ENCODE assay signal across 27 cellular contexts in genomic region chr13:111325941-111326620, GRCh38. TPM values are rescaled to one million over a fixed set of nuclear protein-coding genes. Genes with fewer than 3 reads are reported as not detected.
DNase-seq lines count a peak whose midpoint lies in the region; ATAC-seq and TF ChIP-seq lines count a peak whose summit lies in the region.
"Had no signal": no experiment of that assay in that cellular context is flagged by ENCODE, and none has a peak within 500 bp of the region (broad histone marks: within the 10 kb centered on the region; RNA-seq: fewer than 3 reads in every experiment).

No MANE protein-coding gene starts in this region.

- TF ChIP-seq RAD21 in SK-N-SH (IDR thresholded peaks at IDR 0.05; ENCODE audit: low read length) (no peak), IMR-90 (IDR thresholded peaks at IDR 0.05; ENCODE audit: low read length) (no peak)

- no peak overlapping the region for H2BK5ac ChIP-seq in IMR-90 (ENCODE audit: low read depth, low read length, poor library complexity, severe bottlenecking)

- no peak overlapping the region for H3K4ac ChIP-seq in IMR-90 (ENCODE audit: low read depth, low read length)

- TF ChIP-seq EP300 in SK-N-SH (IDR thresholded peaks at IDR 0.05; ENCODE audit: borderline replicate concordance in 1 of 2, low read depth in 1 of 2, low read length in 1 of 2), result no peak

- no peak overlapping the region for H4K5ac ChIP-seq in IMR-90 (ENCODE audit: low read depth, low read length)

- H3K4me2 ChIP-seq in SK-N-SH (no peak overlapping the region), IMR-90 (ENCODE audit: low read depth, low read length) (no peak overlapping the region)
- H3K4me2 ChIP-seq: PC-9 had no signal

- no peak overlapping the region for H2AK9ac ChIP-seq in IMR-90 (replicated peaks; ENCODE audit: low read depth, low read length, poor library complexity)

- H3K4me3 ChIP-seq in SK-N-SH (ENCODE audit: low read depth in 2 of 2, low read length in 1 of 2), result no peak overlapping the region; a peak in 1 of 4 replicates
- H3K4me3 ChIP-seq in IMR-90 (ENCODE audit: insufficient read depth, low read depth, low read length), result no peak overlapping the region
- H3K4me3 ChIP-seq in right lobe of liver, result no peak overlapping the region
- H3K4me3 ChIP-seq: BLaER1, GM12878, GM23248, HAP-1, PC-9 had no signal

- no peak overlapping the region for H3K18ac ChIP-seq in IMR-90 (ENCODE audit: low read depth, low read length)

- no peaks in the 10 kb centered on the region for H3K9me3 ChIP-seq in SK-N-SH
- H3K9me3 ChIP-seq in IMR-90 (ENCODE audit: control insufficient read depth, insufficient read depth, low read length), result no peaks in the 10 kb centered on the region
- H3K9me3 ChIP-seq in right lobe of liver, result no peaks in the 10 kb centered on the region
- H3K9me3 ChIP-seq: BLaER1, HAP-1 had no signal

- no peak overlapping the region for H3K56ac ChIP-seq in IMR-90 (ENCODE audit: extremely low read depth, insufficient read depth, low read length)

- H3K27ac ChIP-seq in SK-N-SH (ENCODE audit: low read depth in 2 of 2, low read length in 1 of 2) (no peak overlapping the region), IMR-90 (ENCODE audit: insufficient read depth, low read length) (no peak overlapping the region), right lobe of liver (no peak overlapping the region)
- H3K27ac ChIP-seq: 22Rv1, BLaER1, GM23248, HL-60, PC-9 had no signal

- H2BK15ac ChIP-seq in IMR-90 (ENCODE audit: low read depth, low read length), result no peak overlapping the region

- H3K14ac ChIP-seq in IMR-90 (replicated peaks; ENCODE audit: low read depth, low read length), result no peak overlapping the region

- peaks cover 72% of the 10 kb centered on the region for H3K27me3 ChIP-seq in SK-N-SH (ENCODE audit: insufficient read depth)
- peaks cover 6% of the 10 kb centered on the region; the same call in 1 of the 2 replicates for H3K27me3 ChIP-seq in IMR-90 (ENCODE audit: control insufficient read depth, insufficient read depth, low read length)
- H3K27me3 ChIP-seq in right lobe of liver, result no peaks in the 10 kb centered on the region
- H3K27me3 ChIP-seq: BLaER1 had no signal

- H2AFZ ChIP-seq in SK-N-SH (ENCODE audit: low read depth) (no peak overlapping the region), IMR-90 (replicated peaks; ENCODE audit: low read length, poor library complexity) (peak overlapping the region; percentile 43)
- H2AFZ ChIP-seq: GM23248, PC-9 had no signal

- H3K23ac ChIP-seq in IMR-90 (ENCODE audit: low read depth, low read length), result no peak overlapping the region

- no peaks in the 10 kb centered on the region for H3K79me1 ChIP-seq in IMR-90 (ENCODE audit: low read depth in 1 of 2, low read length in 2 of 2)

- H4K20me1 ChIP-seq in SK-N-SH (ENCODE audit: insufficient read depth) (no peaks in the 10 kb centered on the region), IMR-90 (ENCODE audit: insufficient read depth, low read length) (no peaks in the 10 kb centered on the region)
- H4K20me1 ChIP-seq: BLaER1 had no signal

- peaks cover 0 to 23% of the 10 kb centered on the region in 2 experiments; a peak in 1 of 4 replicates for H3K4me1 ChIP-seq in SK-N-SH (ENCODE audit: control insufficient read depth in 1 of 2, insufficient read depth in 2 of 2, low read depth in 1 of 2, low read length in 1 of 2)
- H3K4me1 ChIP-seq in IMR-90 (ENCODE audit: control insufficient read depth, insufficient read depth, low read length), result no peaks in the 10 kb centered on the region
- no peaks in the 10 kb centered on the region for H3K4me1 ChIP-seq in right lobe of liver
- H3K4me1 ChIP-seq: HAP-1 had no signal

- BruUV-seq in IMR-90 (replicated peaks; lab: Mats Ljungman, UMichigan), result no TSS peak

- H4K91ac ChIP-seq in IMR-90 (ENCODE audit: insufficient read depth, low read depth, low read length), result no peak overlapping the region

- TF ChIP-seq CTCF in SK-N-SH (IDR thresholded peaks at IDR 0.05) (no peak), IMR-90 (conservative IDR thresholded peaks at IDR 0.05; ENCODE audit: low read depth, low read length) (no peak), right lobe of liver (IDR thresholded peaks at IDR 0.05) (no peak), GM13977 (IDR thresholded peaks at IDR 0.05; ENCODE audit: extremely low read depth, insufficient read depth, missing control alignments) (no peak)

- no peak overlapping the region for H4K8ac ChIP-seq in IMR-90 (ENCODE audit: low read depth in 2 of 2, low read length in 2 of 2)

- H3K9me1 ChIP-seq in IMR-90 (ENCODE audit: insufficient read depth, low read length), result no peaks in the 10 kb centered on the region

- H3K9me2 ChIP-seq in SK-N-SH, result no peaks in the 10 kb centered on the region

- H3K36me3 ChIP-seq in SK-N-SH (replicated peaks in 1 of 2; ENCODE audit: control insufficient read depth in 1 of 2, insufficient read depth in 2 of 2, low read length in 1 of 2) (no peaks in the 10 kb centered on the region), IMR-90 (ENCODE audit: control insufficient read depth, insufficient read depth, low read length) (no peaks in the 10 kb centered on the region), right lobe of liver (no peaks in the 10 kb centered on the region)
- H3K36me3 ChIP-seq: BLaER1, HAP-1 had no signal

- CTCF ChIA-PET in SK-N-SH (lab: Yijun Ruan, JAX), result interaction anchor here (0.7 to 1.1 kb wide), 2 partner anchors 8 to 213 kb away, joined by 3 to 4 read pairs; no protein-coding TSS in a partner anchor
- CTCF ChIA-PET in IMR-90 (lab: Yijun Ruan, JAX), result no interaction called here

- no peaks in the 10 kb centered on the region for H3F3A ChIP-seq in SK-N-SH (replicated peaks; ENCODE audit: insufficient read depth)

- ATAC-seq in SK-N-SH treated with all-trans-retinoic acid at 6 μM for 48 hours, result peak; percentile 14; the same call in 1 of the 3 replicates
- ATAC-seq in IMR-90 (ENCODE audit: low read depth), result no peak
- ATAC-seq in right lobe of liver, result no peak
- ATAC-seq: GM12878 had no signal

- no peak overlapping the region for H2AK5ac ChIP-seq in IMR-90 (ENCODE audit: low read depth, low read length)

- intact Hi-C loops in IMR-90 (cut with micrococcal nuclease), result no loop called here
- intact Hi-C loops in posterior vena cava (cut with DNase I), result no loop called here
- intact Hi-C loops in right lobe of liver (cut with DNase I), result no loop called here

- no peaks in the 10 kb centered on the region for H3K79me2 ChIP-seq in SK-N-SH (ENCODE audit: insufficient read depth)

- no peak for DNase-seq in SK-N-SH
- DNase-seq in IMR-90, result no peak
- peak; percentile 47 for DNase-seq in islet precursor cell
- DNase-seq in posterior vena cava (ENCODE audit: low spot score), result peak; percentile 68
- DNase-seq in HCEC 1CT, result no peak
- DNase-seq in right lobe of liver, result no peak
- no peak for DNase-seq in GM13977 (ENCODE audit: low spot score)
- DNase-seq: ACHN; CD4-positive, alpha-beta memory T cell; DND-41; GM23248; KBM-7; MM.1S; NCI-H1092 treated with DMSO at 0.1 percent for 48 hours; NCI-H1436 treated with DMSO at 0.1 percent for 48 hours; NCI-H1930; NCI-H748 treated with DMSO at 0.1 percent for 48 hours; PC-9; RPMI8226 had no signal

- H2BK120ac ChIP-seq in IMR-90 (ENCODE audit: low read depth, low read length), result no peak overlapping the region

- WGBS in SK-N-SH (ENCODE audit: low lambda C conversion rate), result 14% methylated on average over 33 of the region's 37 CpGs
- WGBS in IMR-90 (ENCODE audit: extremely low coverage in 2 of 2, insufficient read length in 1 of 2), 2 experiments, result 82% methylated on average over 12 of the region's 37 CpGs; no CpG with 5 or more reads in 1 of the 2 experiments
- WGBS in right lobe of liver (ENCODE audit: insufficient coverage, low coverage, low lambda C conversion rate, missing lambda C conversion rate), result 84% methylated on average over 34 of the region's 37 CpGs

- H2BK20ac ChIP-seq in IMR-90 (ENCODE audit: low read depth, low read length), result no peak overlapping the region

- dilution Hi-C loops in IMR-90 (cut with HindIII; ENCODE audit: low sequenced_read_pairs, unreplicated experiment), result no loop called here

- H3K9ac ChIP-seq in SK-N-SH (no peak overlapping the region), IMR-90 (ENCODE audit: low read depth, low read length) (no peak overlapping the region)
- H3K9ac ChIP-seq: BLaER1, GM23248 had no signal

- in situ Hi-C loops in IMR-90 (cut with MboI; ENCODE audit: low sequenced_read_pairs), result no loop called here
- in situ Hi-C loops in GM13977 (cut with MboI; ENCODE audit: low pct_unique_long_range_greater_than_20kb, low sequenced_read_pairs, unreplicated experiment), result no loop called here

- TF ChIP-seq POLR2A in IMR-90 (IDR thresholded peaks at IDR 0.05; ENCODE audit: low read depth, low read length), result no peak
- no peak for TF ChIP-seq POLR2A in right lobe of liver (IDR thresholded peaks at IDR 0.05)

- POLR2A ChIA-PET in SK-N-SH (lab: Yijun Ruan, JAX) (no interaction called here), IMR-90 (lab: Charles Lee; ENCODE audit: unreplicated experiment) (no interaction called here)

TF ChIP-seq in SK-N-SH treated with all-trans-retinoic acid at 6 μM for 48 hours, 23 proteins besides CTCF, POLR2A, EP300 and RAD21 (continues in another document):
- TF ChIP-seq ZC3H10 (CRISPR knock-in tag; IDR thresholded peaks at IDR 0.05), result no peak

TF ChIP-seq in SK-N-SH, 30 proteins besides CTCF, POLR2A, EP300 and RAD21 (continues in another document):
- no peak for TF ChIP-seq FOXM1 (IDR thresholded peaks at IDR 0.05; ENCODE audit: low read depth)

TF ChIP-seq in IMR-90, 13 proteins besides CTCF, POLR2A, EP300 and RAD21 (continues in another document):
- TF ChIP-seq CHD1 (IDR thresholded peaks at IDR 0.05; ENCODE audit: low read depth, low read length) (no peak), RCOR1 (IDR thresholded peaks at IDR 0.05; ENCODE audit: insufficient replicate concordance, low read length) (no peak), MAFK (IDR thresholded peaks at IDR 0.05; ENCODE audit: low read depth, low read length) (no peak)
- TF ChIP-seq, protein P1, sequence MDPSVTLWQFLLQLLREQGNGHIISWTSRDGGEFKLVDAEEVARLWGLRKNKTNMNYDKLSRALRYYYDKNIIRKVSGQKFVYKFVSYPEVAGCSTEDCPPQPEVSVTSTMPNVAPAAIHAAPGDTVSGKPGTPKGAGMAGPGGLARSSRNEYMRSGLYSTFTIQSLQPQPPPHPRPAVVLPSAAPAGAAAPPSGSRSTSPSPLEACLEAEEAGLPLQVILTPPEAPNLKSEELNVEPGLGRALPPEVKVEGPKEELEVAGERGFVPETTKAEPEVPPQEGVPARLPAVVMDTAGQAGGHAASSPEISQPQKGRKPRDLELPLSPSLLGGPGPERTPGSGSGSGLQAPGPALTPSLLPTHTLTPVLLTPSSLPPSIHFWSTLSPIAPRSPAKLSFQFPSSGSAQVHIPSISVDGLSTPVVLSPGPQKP (IDR thresholded peaks at IDR 0.05; ENCODE audit: borderline replicate concordance, low read depth, low read length), result no peak

RNA-seq across cellular contexts. Expression of gene TEX29, which starts 5.6 kb away (rescaled TPM):
- polyA plus RNA-seq in SK-N-SH (2012; rRNA removed) (0.18 TPM in 1 of 2 replicates, not detected in the other), IMR-90 (2012; rRNA removed) (0.29 and 0.46 TPM in 2 replicates)
- not detected in 2 replicates for polyA plus RNA-seq in SK-N-SH (2012; cell fraction: cytosol; rRNA removed)
- 0.12 and 0.20 TPM in 2 replicates for polyA plus RNA-seq in SK-N-SH (2012; cell fraction: nucleus; rRNA removed)
- total RNA-seq in IMR-90 (2012; rRNA removed) (not detected in 2 replicates), posterior vena cava (under 1 TPM in 1 of 2 donors, not detected in 1; 0.29 TPM), right lobe of liver (under 1 TPM in 1 of 6 experiments, not detected in 5; 0.42 TPM)
- 0.21 and 0.24 TPM in 2 replicates for polyA plus RNA-seq in IMR-90 (2012; cell fraction: cytosol; rRNA removed)
- polyA plus RNA-seq in IMR-90 (2012; cell fraction: nucleus; rRNA removed; ENCODE audit: low replicate concordance), result 0.18 and 1.1 TPM in 2 replicates
- total RNA-seq: GM12878, GM23248, HT-29, NCI-H460, PC-9 had no signal

Comparison
In these comparisons a context has a peak if more than half of its experiments do, and no peak if none do; other contexts are left out.
1. DNase-seq: peak in islet precursor cell (single experiment) and posterior vena cava (single experiment); none in SK-N-SH (single experiment), IMR-90 (single experiment), HCEC 1CT (single experiment), right lobe of liver (0 of 3) and GM13977 (single experiment).